Comparison of ENCODE assay signal across 8 cellular contexts in the genomic region with DNA sequence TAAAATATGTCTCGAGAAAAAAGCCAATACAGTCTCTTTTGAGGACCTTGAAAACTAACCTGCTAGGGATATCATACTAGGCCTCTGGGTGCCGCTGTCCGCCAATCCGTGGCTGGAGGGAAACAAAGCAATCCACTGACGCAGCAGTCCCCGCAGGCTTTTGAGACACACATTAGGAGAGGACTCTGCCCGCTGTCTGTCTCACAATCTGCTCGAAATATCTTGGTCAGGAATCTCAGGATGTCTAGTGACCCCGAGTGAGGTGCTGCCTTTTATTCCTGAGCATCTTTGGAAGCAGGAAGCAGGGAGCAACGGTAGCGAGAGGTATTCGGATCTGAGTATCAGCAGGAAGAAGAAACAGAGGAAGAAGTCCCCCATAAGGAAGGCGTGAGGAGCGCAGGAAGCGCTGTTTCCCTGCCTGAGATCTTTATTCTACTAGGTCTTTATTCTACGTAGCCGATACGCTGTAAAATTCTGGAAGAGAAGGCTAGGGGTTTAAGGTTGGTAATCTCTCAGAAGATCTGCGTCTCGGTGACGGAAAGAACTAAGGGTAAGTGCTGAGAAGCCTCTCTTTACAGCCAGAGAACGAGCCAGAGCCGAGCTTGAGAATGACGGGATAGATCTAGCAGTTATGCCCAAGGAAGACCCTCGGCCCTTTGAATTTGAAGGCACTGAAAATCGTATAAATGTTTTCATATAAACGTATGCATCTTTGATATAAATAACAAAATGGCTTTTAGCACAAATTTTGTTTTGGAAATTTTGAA. TPM values are rescaled to one million over a fixed set of nuclear protein-coding genes. Genes with fewer than 3 reads are reported as not detected.
DNase-seq lines count a peak whose midpoint lies in the region; ATAC-seq and TF ChIP-seq lines count a peak whose summit lies in the region.

No MANE protein-coding gene starts in this region.

- H3K27me3 Mint-ChIP-seq in CD4-positive, CD25-positive, alpha-beta regulatory T cell = peaks cover 29% of the 10 kb centered on the region
- peaks cover 35% of the 10 kb centered on the region for H3K27me3 Mint-ChIP-seq in activated B cell treated with CpG ODN at 0.5 μM for 24 hours

- H3K27me3 ChIP-seq in CD4-positive, CD25-positive, alpha-beta regulatory T cell (ENCODE audit: control insufficient read depth, insufficient read depth, low read length) = peaks cover 9% of the 10 kb centered on the region

- in situ Hi-C loops in ACHN (cut with HindIII; ENCODE audit: low pct_ligation_motif_present, low pct_unique_long_range_greater_than_20kb, low sequenced_read_pairs) = no loop called here

- H3K4me1 ChIP-seq in CD4-positive, CD25-positive, alpha-beta regulatory T cell (ENCODE audit: control insufficient read depth, insufficient read depth, low read length, poor library complexity, severe bottlenecking) = peaks cover under 1% of the 10 kb centered on the region

- intact Hi-C loops in activated B cell treated with CpG ODN at 0.5 μM for 24 hours (cut with micrococcal nuclease) = loop anchor here (1.0 to 10.0 kb wide), 5 partner anchors 36 to 1029 kb away; a partner anchor contains a TSS

- H3K27ac ChIP-seq in CD4-positive, CD25-positive, alpha-beta regulatory T cell (ENCODE audit: insufficient read depth, low read length, poor library complexity, severe bottlenecking) = peak overlapping the region; percentile 45

- peaks cover 3% of the 10 kb centered on the region for H3K36me3 Mint-ChIP-seq in CD4-positive, CD25-positive, alpha-beta regulatory T cell
- peaks cover 7% of the 10 kb centered on the region for H3K36me3 Mint-ChIP-seq in activated B cell treated with CpG ODN at 0.5 μM for 24 hours (ENCODE audit: low read depth)

- H3K36me3 ChIP-seq in CD4-positive, CD25-positive, alpha-beta regulatory T cell (ENCODE audit: control insufficient read depth, insufficient read depth, low read length) = no peaks in the 10 kb centered on the region

- peaks cover 38 to 39% of the 10 kb centered on the region in 2 experiments for H3K9me3 ChIP-seq in CD4-positive, CD25-positive, alpha-beta regulatory T cell (ENCODE audit: control insufficient read depth in 2 of 2, low read length in 2 of 2)

- peak overlapping the region; percentile 80 to 94 (median 92) for H3K27ac Mint-ChIP-seq in CD4-positive, CD25-positive, alpha-beta regulatory T cell
- peak overlapping the region; percentile 84 for H3K27ac Mint-ChIP-seq in activated B cell treated with CpG ODN at 0.5 μM for 24 hours

- H3K4me3 Mint-ChIP-seq in CD4-positive, CD25-positive, alpha-beta regulatory T cell = peak overlapping the region; percentile 80 to 94 (median 92)
- peak overlapping the region; percentile 91 for H3K4me3 Mint-ChIP-seq in activated B cell treated with CpG ODN at 0.5 μM for 24 hours

- peak; percentile 71 for TF ChIP-seq CTCF in LNCAP (IDR thresholded peaks at IDR 0.05)
- TF ChIP-seq CTCF in activated B cell treated with CpG ODN at 0.5 μM for 24 hours (IDR thresholded peaks at IDR 0.05) = no peak

- POLR2A ChIA-PET in activated B cell treated with CpG ODN at 0.5 μM for 24 hours (lab: Charles Lee) = interaction anchor here (0.7 kb wide), 2 partner anchors 44 to 188 kb away, joined by 4 read pairs; a partner anchor contains a TSS

- CTCF ChIA-PET in activated B cell treated with CpG ODN at 0.5 μM for 24 hours (lab: Charles Lee) = interaction anchor here (0.6 to 1.9 kb wide), 4 partner anchors 8 to 237 kb away, joined by 3 to 5 read pairs (median 4); no protein-coding TSS in a partner anchor

- peaks cover 4 to 15% (median 7%) of the 10 kb centered on the region in 4 donors for H3K4me1 Mint-ChIP-seq in CD4-positive, CD25-positive, alpha-beta regulatory T cell
- peaks cover 10% of the 10 kb centered on the region for H3K4me1 Mint-ChIP-seq in activated B cell treated with CpG ODN at 0.5 μM for 24 hours

- DNase-seq in CD4-positive, CD25-positive, alpha-beta regulatory T cell = peak; percentile 51 to 69 (median 67)
- peak; percentile 41 for DNase-seq in activated B cell treated with CpG ODN at 0.5 μM for 24 hours
- peak; percentile 59 for DNase-seq in central memory CD4-positive, alpha-beta T cell
- DNase-seq in kidney glomerular epithelial cell (lab: John Stamatoyannopoulos, UW) = peak; percentile 55
- peak; percentile 70 for DNase-seq in stimulated activated CD4-positive, alpha-beta T cell treated with anti-CD3 and anti-CD28 coated beads, Interleukin-4, amount 100 ng/mL, for 1 hour
- DNase-seq in ACHN = no peak

- H3K4me3 ChIP-seq in CD4-positive, CD25-positive, alpha-beta regulatory T cell (ENCODE audit: low read depth, low read length) = peak overlapping the region; percentile 82

- ATAC-seq in CD4-positive, CD25-positive, alpha-beta regulatory T cell (ENCODE audit: low read depth in 2 of 2) = peak; percentile 88
- ATAC-seq in GM21447 (IDR thresholded peaks at IDR 0.05; ENCODE audit: unreplicated experiment) = peak; percentile 74
- peak; percentile 90 for ATAC-seq in activated B cell treated with CpG ODN at 0.5 μM for 24 hours (ENCODE audit: low read depth)

- H3K9me3 Mint-ChIP-seq in CD4-positive, CD25-positive, alpha-beta regulatory T cell = peaks cover 0 to 64% (median 14%) of the 10 kb centered on the region in 7 donors
- H3K9me3 Mint-ChIP-seq in activated B cell treated with CpG ODN at 0.5 μM for 24 hours = peaks cover 27% of the 10 kb centered on the region

RNA-seq across cellular contexts. Expression of a gene that starts 4.0 kb away (rescaled TPM):
- 0.10 TPM for total RNA-seq in CD4-positive, CD25-positive, alpha-beta regulatory T cell
- polyA plus RNA-seq in CD4-positive, CD25-positive, alpha-beta regulatory T cell = under 1 TPM in 1 of 4 donors, not detected in 3; 0.06 TPM
- 0.20 and 0.29 TPM in 2 replicates for total RNA-seq in activated B cell treated with CpG ODN at 0.5 μM for 24 hours

RNA-seq across cellular contexts. Expression of a gene that starts 5.7 kb away (rescaled TPM):
- 76.6 TPM for total RNA-seq in CD4-positive, CD25-positive, alpha-beta regulatory T cell
- polyA plus RNA-seq in CD4-positive, CD25-positive, alpha-beta regulatory T cell = 100 to 1,000 TPM; 172 to 235 (median 200) TPM
- total RNA-seq in activated B cell treated with CpG ODN at 0.5 μM for 24 hours = 86.7 and 87.3 TPM in 2 replicates

RNA-seq across cellular contexts. Expression of a gene that starts 12.3 kb away (rescaled TPM):
- total RNA-seq in CD4-positive, CD25-positive, alpha-beta regulatory T cell = not detected
- polyA plus RNA-seq in CD4-positive, CD25-positive, alpha-beta regulatory T cell = not detected
- 0.09 and 0.15 TPM in 2 replicates for total RNA-seq in activated B cell treated with CpG ODN at 0.5 μM for 24 hours

RNA-seq across cellular contexts. Expression of a gene that starts 17.4 kb away (rescaled TPM):
- total RNA-seq in CD4-positive, CD25-positive, alpha-beta regulatory T cell = not detected
- polyA plus RNA-seq in CD4-positive, CD25-positive, alpha-beta regulatory T cell = not detected
- total RNA-seq in activated B cell treated with CpG ODN at 0.5 μM for 24 hours = 0.20 and 0.51 TPM in 2 replicates

RNA-seq across cellular contexts. Expression of a gene that starts 22.4 kb away (rescaled TPM):
- total RNA-seq in CD4-positive, CD25-positive, alpha-beta regulatory T cell = 0.74 TPM
- polyA plus RNA-seq in CD4-positive, CD25-positive, alpha-beta regulatory T cell = under 1 TPM in 1 of 4 donors, not detected in 3; 0.12 TPM
- total RNA-seq in activated B cell treated with CpG ODN at 0.5 μM for 24 hours = 2.6 and 3.9 TPM in 2 replicates
